11 cellular contexts compared by ENCODE assay signal in genomic region chr11:62125881-62126280, GRCh38. TPM values are rescaled to one million over a fixed set of nuclear protein-coding genes. Genes with fewer than 3 reads are reported as not detected.
A peak's percentile ranks its signal among the peaks of the same experiment; 100 is the strongest.
DNase-seq lines count a peak whose midpoint lies in the region; ATAC-seq and TF ChIP-seq lines count a peak whose summit lies in the region.
"Had no signal": no experiment of that assay in that cellular context is flagged by ENCODE, and none has a peak within 500 bp of the region (broad histone marks: within the 10 kb centered on the region; RNA-seq: fewer than 3 reads in every experiment).

No MANE protein-coding gene starts in this region.

- no peaks in the 10 kb centered on the region for H3K27me3 Mint-ChIP-seq in activated naive CD4-positive, alpha-beta T cell treated with anti-CD3 and anti-CD28 coated beads for 36 hours (ENCODE audit: low read depth)
- no peaks in the 10 kb centered on the region for H3K27me3 Mint-ChIP-seq in endodermal cell (ENCODE audit: insufficient read depth)

- H3K4me3 Mint-ChIP-seq in activated naive CD4-positive, alpha-beta T cell treated with anti-CD3 and anti-CD28 coated beads for 36 hours: peak overlapping the region; percentile 82
- peak overlapping the region; percentile 98 for H3K4me3 Mint-ChIP-seq in endodermal cell
- peak overlapping the region; percentile 96 for H3K4me3 Mint-ChIP-seq in stimulated activated effector memory CD8-positive, alpha-beta T cell treated with anti-CD3 and anti-CD28 coated beads, Interleukin-12 subunit alpha, Interleukin-12 subunit beta, amount 100 ng/mL, for 72 hours

- H3K4me3 ChIP-seq in endodermal cell (ENCODE audit: low read length) (peak overlapping the region; percentile 94), left lung (no peak overlapping the region)
- H3K4me3 ChIP-seq: upper lobe of left lung had no signal

- H3K9ac ChIP-seq in endodermal cell (ENCODE audit: extremely low read depth, low read length, poor library complexity, severe bottlenecking): no peak overlapping the region

- TF ChIP-seq CTCF in endodermal cell (conservative IDR thresholded peaks at IDR 0.05): no peak
- TF ChIP-seq CTCF in left lung (IDR thresholded peaks at IDR 0.05): no peak

- H3K36me3 Mint-ChIP-seq in activated naive CD4-positive, alpha-beta T cell treated with anti-CD3 and anti-CD28 coated beads for 36 hours (ENCODE audit: low read depth): peaks cover 36% of the 10 kb centered on the region
- H3K36me3 Mint-ChIP-seq in endodermal cell (ENCODE audit: low read depth): peaks cover 22% of the 10 kb centered on the region
- peaks cover 44% of the 10 kb centered on the region for H3K36me3 Mint-ChIP-seq in stimulated activated effector memory CD8-positive, alpha-beta T cell treated with anti-CD3 and anti-CD28 coated beads, Interleukin-12 subunit alpha, Interleukin-12 subunit beta, amount 100 ng/mL, for 72 hours

- intact Hi-C loops in activated naive CD4-positive, alpha-beta T cell treated with anti-CD3 and anti-CD28 coated beads for 36 hours (cut with micrococcal nuclease): no loop called here
- intact Hi-C loops in left lung (cut with DNase I): no loop called here

- WGBS in endodermal cell (ENCODE audit: insufficient coverage in 1 of 2, insufficient read length in 1 of 2), 2 experiments: 52 to 64% methylated on average over 3 of the region's 3 CpGs

- no peak overlapping the region for H3K27ac Mint-ChIP-seq in activated naive CD4-positive, alpha-beta T cell treated with anti-CD3 and anti-CD28 coated beads for 36 hours
- peak overlapping the region; percentile 6 for H3K27ac Mint-ChIP-seq in endodermal cell
- peak overlapping the region; percentile 95 for H3K27ac Mint-ChIP-seq in stimulated activated effector memory CD8-positive, alpha-beta T cell treated with anti-CD3 and anti-CD28 coated beads, Interleukin-12 subunit alpha, Interleukin-12 subunit beta, amount 100 ng/mL, for 72 hours

- H3K9me3 ChIP-seq in endodermal cell (ENCODE audit: control insufficient read depth, low read length) (no peaks in the 10 kb centered on the region), left lung (no peaks in the 10 kb centered on the region)
- H3K9me3 ChIP-seq: SJSA1, upper lobe of left lung had no signal

- H3K27ac ChIP-seq in endodermal cell (ENCODE audit: low read depth, low read length) (peak overlapping the region; percentile 80), left lung (no peak overlapping the region)
- H3K27ac ChIP-seq: SJSA1, upper lobe of left lung had no signal

- H3K27me3 ChIP-seq in endodermal cell (ENCODE audit: control insufficient read depth, insufficient read depth, low read length, poor library complexity, severe bottlenecking) (no peaks in the 10 kb centered on the region), left lung (no peaks in the 10 kb centered on the region)
- H3K27me3 ChIP-seq: SJSA1, upper lobe of left lung had no signal

- peaks cover 27% of the 10 kb centered on the region for H3K36me3 ChIP-seq in endodermal cell (ENCODE audit: control insufficient read depth, insufficient read depth, low read length)
- H3K36me3 ChIP-seq in left lung: peaks cover 0 to 29% of the 10 kb centered on the region in 2 donors

- H3K4me1 Mint-ChIP-seq in activated naive CD4-positive, alpha-beta T cell treated with anti-CD3 and anti-CD28 coated beads for 36 hours (ENCODE audit: low read depth): peaks cover 29% of the 10 kb centered on the region
- peaks cover 21% of the 10 kb centered on the region for H3K4me1 Mint-ChIP-seq in endodermal cell
- peaks cover 36% of the 10 kb centered on the region for H3K4me1 Mint-ChIP-seq in stimulated activated effector memory CD8-positive, alpha-beta T cell treated with anti-CD3 and anti-CD28 coated beads, Interleukin-12 subunit alpha, Interleukin-12 subunit beta, amount 100 ng/mL, for 72 hours

- CTCF ChIA-PET in activated naive CD4-positive, alpha-beta T cell treated with anti-CD3 and anti-CD28 coated beads for 36 hours (lab: Charles Lee): no interaction called here

- no peak for ATAC-seq in stimulated activated effector memory CD8-positive, alpha-beta T cell treated with anti-CD3 and anti-CD28 coated beads, Interleukin-12 subunit alpha, Interleukin-12 subunit beta, amount 100 ng/mL, for 72 hours
- ATAC-seq in left lung (no peak), GM19023 (IDR thresholded peaks at IDR 0.05; ENCODE audit: unreplicated experiment) (no peak)

- H3K4me1 ChIP-seq in endodermal cell (ENCODE audit: control insufficient read depth, insufficient read depth, low read length): peaks cover 10% of the 10 kb centered on the region
- H3K4me1 ChIP-seq in left lung: peaks cover 14 to 23% of the 10 kb centered on the region in 2 donors

- no peak for DNase-seq in activated naive CD4-positive, alpha-beta T cell treated with anti-CD3 and anti-CD28 coated beads for 36 hours
- DNase-seq in activated naive CD4-positive, alpha-beta T cell treated with Interleukin-2 at 50 U/mL for 16 hours: no peak
- DNase-seq in NCI-H526 treated with DMSO at 0.1 percent for 48 hours (lab: John Stamatoyannopoulos, UW): peak; percentile 73
- no peak for DNase-seq in endodermal cell
- no peak for DNase-seq in stimulated activated effector memory CD8-positive, alpha-beta T cell treated with anti-CD3 and anti-CD28 coated beads, Interleukin-12 subunit alpha, Interleukin-12 subunit beta, amount 100 ng/mL, for 72 hours (ENCODE audit: low spot score in 2 of 2)
- no peak for DNase-seq in stimulated activated CD4-positive, alpha-beta T cell treated with anti-CD3 and anti-CD28 coated beads, Interleukin-2, amount 100 ng/mL, for 24 hours
- DNase-seq in left lung: no peak
- DNase-seq: activated gamma-delta T cell treated with Interleukin-2 at 50 U/mL for 16 hours, upper lobe of left lung had no signal

- H3K9me3 Mint-ChIP-seq in activated naive CD4-positive, alpha-beta T cell treated with anti-CD3 and anti-CD28 coated beads for 36 hours: no peaks in the 10 kb centered on the region
- no peaks in the 10 kb centered on the region for H3K9me3 Mint-ChIP-seq in endodermal cell
- H3K9me3 Mint-ChIP-seq in stimulated activated effector memory CD8-positive, alpha-beta T cell treated with anti-CD3 and anti-CD28 coated beads, Interleukin-12 subunit alpha, Interleukin-12 subunit beta, amount 100 ng/mL, for 72 hours: no peaks in the 10 kb centered on the region

RNA-seq across cellular contexts. Expression of gene INCENP, which starts 2.1 kb away (rescaled TPM):
- total RNA-seq in activated naive CD4-positive, alpha-beta T cell treated with anti-CD3 and anti-CD28 coated beads for 36 hours: 100 to 1,000 TPM; 156 to 161 TPM
- total RNA-seq in endodermal cell: 100 to 1,000 TPM in 1 of 2 donors, 10 to 100 TPM in 1; 58.1 to 115 TPM
- 83.6 TPM for polyA plus RNA-seq in endodermal cell (2013, experiment 1 of 2)
- 83.0 TPM for polyA plus RNA-seq in endodermal cell (2013, experiment 2 of 2)
- 10 to 100 TPM; 17.3 to 21.6 TPM for total RNA-seq in left lung
